8 cellular contexts compared by ENCODE assay signal in genomic region chr10:122142652-122143237, GRCh38.
DNase-seq lines count a peak whose midpoint lies in the region; ATAC-seq and TF ChIP-seq lines count a peak whose summit lies in the region.

No MANE protein-coding gene starts in this region.

- TF ChIP-seq CTCF in PC-3 (conservative IDR thresholded peaks at IDR 0.05; ENCODE audit: low read depth, low read length) (peak; percentile 89), mucosa of descending colon (IDR thresholded peaks at IDR 0.05) (peak; percentile 88), upper lobe of left lung (IDR thresholded peaks at IDR 0.05) (peak; percentile 72 to 91 (median 80))

- peaks cover 53% of the 10 kb centered on the region for H3K4me1 ChIP-seq in PC-3 (ENCODE audit: insufficient read depth, low read length)
- H3K4me1 ChIP-seq in mucosa of descending colon (ENCODE audit: low read depth), result no peaks in the 10 kb centered on the region
- H3K4me1 ChIP-seq in upper lobe of left lung, result peaks cover 44 to 61% (median 55%) of the 10 kb centered on the region in 4 donors

- H3K4me3 ChIP-seq in PC-3 (ENCODE audit: low read length) (peak overlapping the region; percentile 35; the same call in 1 of the 2 replicates), mucosa of descending colon (no peak overlapping the region), upper lobe of left lung (no peak overlapping the region)

- CTCF ChIA-PET in PC-3 (lab: Charles Lee), result interaction anchor here (2.1 kb wide), 1 partner anchor 30 kb away, joined by 11 read pairs; no protein-coding TSS in a partner anchor

- intact Hi-C loops in PC-3 (cut with micrococcal nuclease), result loop anchor here (5.0 kb wide), 1 partner anchor 95 kb away; no protein-coding TSS in a partner anchor
- intact Hi-C loops in mucosa of descending colon (cut with DNase I, micrococcal nuclease), result no loop called here

- POLR2A ChIA-PET in PC-3 (lab: Charles Lee; ENCODE audit: unreplicated experiment), result no interaction called here

- ATAC-seq in PC-3, result no peak
- peak; percentile 42 for ATAC-seq in mucosa of descending colon
- peak; percentile 2 to 37 for ATAC-seq in upper lobe of left lung (ENCODE audit: low FRiP score in 2 of 2)
- ATAC-seq in GM21515 (IDR thresholded peaks at IDR 0.05; ENCODE audit: unreplicated experiment), result no peak

- H3K79me2 ChIP-seq in PC-3 (ENCODE audit: low read length), result peaks cover 54% of the 10 kb centered on the region

- H3K27me3 ChIP-seq in PC-3 (ENCODE audit: low read length) (no peaks in the 10 kb centered on the region), upper lobe of left lung (no peaks in the 10 kb centered on the region)

- H2AFZ ChIP-seq in PC-3 (ENCODE audit: low read length), result no peak overlapping the region

- DNase-seq in NCI-H1436 (lab: John Stamatoyannopoulos, UW) (peak; percentile 27), NCI-H1436 treated with DMSO at 0.1 percent for 48 hours (lab: John Stamatoyannopoulos, UW) (no peak), PC-3 (peak; percentile 35), cerebellar cortex (ENCODE audit: low spot score) (peak; percentile 24), mucosa of descending colon (peak in 2 of 3 donors; percentile 46 to 64), upper lobe of left lung (peak in 1 of 2 donors; percentile 78), D341Med (ENCODE audit: low spot score) (no peak)

- H3F3A ChIP-seq in PC-3 (ENCODE audit: low read length, unreplicated experiment), result peaks cover 4% of the 10 kb centered on the region

- H3K9me3 ChIP-seq in PC-3 (ENCODE audit: low read length) (no peaks in the 10 kb centered on the region), mucosa of descending colon (no peaks in the 10 kb centered on the region), upper lobe of left lung (no peaks in the 10 kb centered on the region)

- no peak for TF ChIP-seq EP300 in upper lobe of left lung (IDR thresholded peaks at IDR 0.05)

- BruUV-seq in PC-3 (replicated peaks; lab: Mats Ljungman, UMichigan), result no TSS peak

- 16 to 36% methylated on average over 11 to 14 of the region's 14 CpGs for WGBS in upper lobe of left lung, 2 donors

- no peaks in the 10 kb centered on the region for H3K9me2 ChIP-seq in PC-3 (replicated peaks; ENCODE audit: low read length)

- H3K27ac ChIP-seq in PC-3 (ENCODE audit: low read length) (peak overlapping the region; percentile 99), upper lobe of left lung (peak overlapping the region; percentile 8 to 78 (median 44))

- H4K20me1 ChIP-seq in PC-3 (ENCODE audit: low read length), result no peaks in the 10 kb centered on the region

- peak overlapping the region; percentile 96 for H3K9ac ChIP-seq in PC-3 (ENCODE audit: low read length)

- H3K36me3 ChIP-seq in PC-3 (ENCODE audit: low read depth, low read length) (peaks cover 15% of the 10 kb centered on the region), mucosa of descending colon (ENCODE audit: low read depth) (no peaks in the 10 kb centered on the region), upper lobe of left lung (peaks cover 0 to 57% (median 26%) of the 10 kb centered on the region in 4 donors)

- no peak for TF ChIP-seq POLR2A in upper lobe of left lung (IDR thresholded peaks at IDR 0.05)

- H3K4me2 ChIP-seq in PC-3 (ENCODE audit: low read length), result peak overlapping the region; percentile 75

Comparison
In these comparisons a context has a peak if more than half of its experiments do, and no peak if none do; other contexts are left out.
1. DNase-seq: peak in NCI-H1436 (single experiment), PC-3 (single experiment), cerebellar cortex (single experiment) and mucosa of descending colon (2 of 3); none in NCI-H1436 treated with DMSO at 0.1 percent for 48 hours (single experiment) and D341Med (single experiment).
2. ATAC-seq: peak in mucosa of descending colon (single experiment) and upper lobe of left lung (2 of 2); none in PC-3 (single experiment) and GM21515 (single experiment).
3. Peak in every context shown above with its lines, with median percentiles within 50 percentile points of each other: CTCF ChIP-seq.